8 cellular contexts compared by ENCODE assay signal in the genomic region with DNA sequence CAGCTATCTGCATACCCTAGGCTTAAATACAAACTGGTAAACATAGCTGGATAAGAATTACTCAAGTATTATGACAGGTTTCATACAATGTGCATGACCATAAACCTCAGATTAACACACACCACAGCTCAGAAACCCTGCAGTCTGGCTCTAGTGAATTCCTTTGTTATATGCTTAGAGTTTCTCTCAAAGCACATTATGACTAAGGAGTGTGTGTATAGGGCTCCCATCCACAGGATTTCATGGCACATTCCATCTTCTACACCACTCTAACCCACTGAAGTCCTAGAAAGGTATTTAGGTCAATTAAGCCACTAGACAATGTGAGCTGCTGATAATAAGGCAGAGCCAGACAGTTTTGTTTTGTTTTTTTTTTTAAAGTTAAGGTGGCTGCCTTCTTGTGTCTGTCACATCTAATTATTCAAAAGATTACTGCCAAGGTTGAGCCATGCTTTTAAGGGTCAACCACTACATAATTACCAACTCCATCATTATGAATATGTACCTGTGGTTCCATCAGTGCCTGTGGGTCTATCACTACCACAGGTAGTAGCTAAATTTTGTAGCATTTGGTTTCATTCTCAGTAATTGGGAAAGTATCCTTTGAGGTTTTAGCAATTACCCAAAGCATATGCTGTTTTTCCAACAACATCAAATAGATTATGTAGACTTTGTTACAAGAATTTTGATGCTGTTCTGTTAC.
DNase-seq lines count a peak whose midpoint lies in the region; ATAC-seq, FAIRE-seq and TF ChIP-seq lines count a peak whose summit lies in the region.

No MANE protein-coding gene starts in this region.

- H3K9me3 ChIP-seq in GM23248 (ENCODE audit: low read depth): no peaks in the 10 kb centered on the region

- POLR2A ChIA-PET in T-cell (lab: Charles Lee): no interaction called here

- no peak overlapping the region for H3K9ac ChIP-seq in GM23248

- H3F3A ChIP-seq in GM23248 (ENCODE audit: insufficient read depth): peaks cover 22% of the 10 kb centered on the region

- H3K27me3 ChIP-seq in GM23248 (replicated peaks; ENCODE audit: insufficient read depth): no peaks in the 10 kb centered on the region

- FAIRE-seq in RCC 7860 (lab: Jason Lieb, UNC): peak; percentile 90

- CTCF ChIA-PET in T-cell (lab: Charles Lee): no interaction called here

- no peak for ATAC-seq in T-cell (replicated peaks in 1 of 4)

- H3K27ac ChIP-seq in GM23248: peak overlapping the region; percentile 59

- no peak overlapping the region for H3K4me3 Mint-ChIP-seq in T-cell

- H3K4me2 ChIP-seq in GM23248 (ENCODE audit: unreplicated experiment): peak overlapping the region; percentile 43

- H3K27me3 Mint-ChIP-seq in T-cell: no peaks in the 10 kb centered on the region

- peaks cover 87% of the 10 kb centered on the region for H3K79me2 ChIP-seq in GM23248 (ENCODE audit: insufficient read depth)

- H3K36me3 ChIP-seq in GM23248 (ENCODE audit: low read depth): no peaks in the 10 kb centered on the region; the same call in 1 of the 2 replicates

- H3K9me2 ChIP-seq in GM23248 (ENCODE audit: insufficient read depth): no peaks in the 10 kb centered on the region

- no peak overlapping the region for H2AFZ ChIP-seq in GM23248

- H3K9me3 Mint-ChIP-seq in T-cell: peaks cover 4 to 14% (median 11%) of the 10 kb centered on the region in 3 donors

- TF ChIP-seq CTCF in GM13976 (IDR thresholded peaks at IDR 0.05; ENCODE audit: borderline replicate concordance, control extremely low read depth, extremely low read depth, insufficient read depth, missing control alignments): no peak

- in situ Hi-C loops in GM23248 (cut with MboI) (no loop called here), GM13976 (cut with MboI; ENCODE audit: low sequenced_read_pairs, unreplicated experiment) (no loop called here)

- no peaks in the 10 kb centered on the region for H4K20me1 ChIP-seq in GM23248 (ENCODE audit: insufficient read depth)

- H3K27ac Mint-ChIP-seq in T-cell: no peak overlapping the region

- peak; percentile 65 for DNase-seq in GM04504 (ENCODE audit: low read depth)
- peak; percentile 87 for DNase-seq in GM23248
- peak; percentile 81 for DNase-seq in RCC 7860 (ENCODE audit: low spot score)
- DNase-seq in kidney glomerular epithelial cell (lab: John Stamatoyannopoulos, UW): peak; percentile 94
- DNase-seq in 8988T: no peak
- no peak for DNase-seq in T-cell
- no peak for DNase-seq in SIG-M5 treated with dmso at 0.1 percent for 504 hours (lab: John Stamatoyannopoulos, UW; ENCODE audit: unreplicated experiment)
- DNase-seq in GM13976 (ENCODE audit: low spot score): no peak

- peaks cover 3% of the 10 kb centered on the region for H3K36me3 Mint-ChIP-seq in T-cell

- H3K4me1 ChIP-seq in GM23248 (ENCODE audit: insufficient read depth): peaks cover 29% of the 10 kb centered on the region

- no peaks in the 10 kb centered on the region for H3K4me1 Mint-ChIP-seq in T-cell

- H3K4me3 ChIP-seq in GM23248: no peak overlapping the region

Comparison
In these comparisons a context has a peak if more than half of its experiments do, and no peak if none do; other contexts are left out.
1. DNase-seq: peak in GM04504 (single experiment), GM23248 (single experiment), RCC 7860 (single experiment) and kidney glomerular epithelial cell (single experiment); none in 8988T (single experiment), T-cell (0 of 34), SIG-M5 treated with dmso at 0.1 percent for 504 hours (single experiment) and GM13976 (single experiment).